ENCODE assay signal across 18 cellular contexts in the genomic region with DNA sequence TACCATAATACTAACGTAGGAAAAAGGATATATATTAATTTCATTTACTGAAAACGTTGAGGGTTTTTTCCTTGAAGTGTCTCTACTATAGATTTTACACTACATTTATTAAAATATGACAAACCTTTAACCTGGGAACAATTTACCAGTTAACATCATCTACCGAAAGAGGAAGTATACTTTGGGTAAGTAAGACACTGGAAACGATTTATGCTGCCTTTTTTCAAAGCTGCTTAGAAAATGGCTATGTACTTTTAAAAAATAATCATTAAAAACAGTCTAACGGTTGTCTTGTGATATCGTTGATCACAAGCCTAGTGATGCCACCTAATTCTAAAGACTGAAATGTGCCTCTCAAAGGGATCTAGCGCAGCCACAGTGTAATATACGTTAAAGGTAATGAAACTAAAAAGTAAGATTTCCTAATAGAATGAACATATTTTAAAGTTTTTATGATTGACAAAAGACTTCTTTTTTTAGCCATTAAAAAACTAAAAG. TPM values are rescaled to one million over a fixed set of nuclear protein-coding genes. Genes with fewer than 3 reads are reported as not detected.
DNase-seq lines count a peak whose midpoint lies in the region; ATAC-seq and TF ChIP-seq lines count a peak whose summit lies in the region.
"Had no signal": no experiment of that assay in that cellular context is flagged by ENCODE, and none has a peak within 500 bp of the region (broad histone marks: within the 10 kb centered on the region; RNA-seq: fewer than 3 reads in every experiment).

No MANE protein-coding gene starts in this region.

- H3K36me3 ChIP-seq in MG63 (no peaks in the 10 kb centered on the region), adipocyte (ENCODE audit: control insufficient read depth, insufficient read depth, low read length, severe bottlenecking) (no peaks in the 10 kb centered on the region), osteoblast (ENCODE audit: insufficient read depth, low read length) (no peaks in the 10 kb centered on the region), heart right ventricle (no peaks in the 10 kb centered on the region)
- H3K36me3 ChIP-seq: breast epithelium, gastroesophageal sphincter, transverse colon had no signal

- H3K9me3 ChIP-seq in MG63: no peaks in the 10 kb centered on the region
- no peaks in the 10 kb centered on the region for H3K9me3 ChIP-seq in adipocyte (ENCODE audit: control insufficient read depth, low read length)
- H3K9me3 ChIP-seq in osteoblast (ENCODE audit: low read depth, low read length): no peaks in the 10 kb centered on the region
- H3K9me3 ChIP-seq in heart right ventricle: no peaks in the 10 kb centered on the region
- H3K9me3 ChIP-seq: breast epithelium, gastroesophageal sphincter, transverse colon had no signal

- H3K27ac ChIP-seq in osteoblast (ENCODE audit: low read depth, low read length) (no peak overlapping the region), heart right ventricle (no peak overlapping the region)
- H3K27ac ChIP-seq: breast epithelium, epithelial cell of prostate, gastroesophageal sphincter, transverse colon had no signal

- H3K27me3 ChIP-seq in MG63: no peaks in the 10 kb centered on the region
- no peaks in the 10 kb centered on the region for H3K27me3 ChIP-seq in adipocyte (replicated peaks; ENCODE audit: control insufficient read depth, insufficient read depth, low read length)
- H3K27me3 ChIP-seq in osteoblast (ENCODE audit: insufficient read depth, low read length): no peaks in the 10 kb centered on the region
- H3K27me3 ChIP-seq in heart right ventricle: no peaks in the 10 kb centered on the region
- H3K27me3 ChIP-seq: breast epithelium, gastroesophageal sphincter, transverse colon had no signal

- WGBS in heart right ventricle, 2 donors: 88 to 90% methylated on average over 8 of the region's 8 CpGs

- ATAC-seq in heart right ventricle: no peak
- ATAC-seq in HG03108 (IDR thresholded peaks at IDR 0.05; ENCODE audit: unreplicated experiment): no peak
- ATAC-seq in HG03342 (IDR thresholded peaks at IDR 0.05; ENCODE audit: unreplicated experiment): no peak
- ATAC-seq: gastroesophageal sphincter, left lobe of liver had no signal

- TF ChIP-seq CTCF in GM12864 (IDR thresholded peaks at IDR 0.05; ENCODE audit: low read depth, low read length, missing control alignments) (no peak), osteoblast (IDR thresholded peaks at IDR 0.05; ENCODE audit: extremely low read depth, low read depth, low read length) (no peak), heart right ventricle (IDR thresholded peaks at IDR 0.05) (no peak)

- no peak overlapping the region for H2AFZ ChIP-seq in osteoblast (ENCODE audit: low read length)

- peak overlapping the region; percentile 68 for H3K4me2 ChIP-seq in osteoblast (ENCODE audit: insufficient read depth, low read length)

- intact Hi-C loops in heart right ventricle (cut with DNase I): loop anchor here in 3 of 10 donors (5.0 to 10.0 kb wide), 3 partner anchors 373 to 506 kb away; no protein-coding TSS in a partner anchor

- H4K20me1 ChIP-seq in osteoblast (ENCODE audit: insufficient read depth, low read length): peaks cover 19% of the 10 kb centered on the region

- peak overlapping the region; percentile 86 for H3K9ac ChIP-seq in adipocyte (ENCODE audit: low read length)

- H3K4me3 ChIP-seq in GM12864 (ENCODE audit: low read depth, low read length): peak overlapping the region; percentile 21; the same call in 1 of the 2 replicates
- peak overlapping the region; percentile 41 for H3K4me3 ChIP-seq in MG63
- H3K4me3 ChIP-seq in adipocyte (ENCODE audit: low read length): peak overlapping the region; percentile 77
- no peak overlapping the region for H3K4me3 ChIP-seq in osteoblast (ENCODE audit: insufficient read depth, low read length)
- H3K4me3 ChIP-seq in heart right ventricle: no peak overlapping the region
- H3K4me3 ChIP-seq: breast epithelium, gastroesophageal sphincter, transverse colon had no signal

- peaks cover 56% of the 10 kb centered on the region for H3K4me1 ChIP-seq in adipocyte (ENCODE audit: control insufficient read depth, insufficient read depth, low read length)
- H3K4me1 ChIP-seq in osteoblast (ENCODE audit: insufficient read depth, low read length): peaks cover 9% of the 10 kb centered on the region
- peaks cover 0 to 17% (median 7%) of the 10 kb centered on the region in 9 donors for H3K4me1 ChIP-seq in heart right ventricle
- H3K4me1 ChIP-seq: breast epithelium had no signal

- H3K79me2 ChIP-seq in osteoblast (ENCODE audit: insufficient read depth, low read length): peaks cover 25% of the 10 kb centered on the region

- no peak for DNase-seq in GM12864 (ENCODE audit: low read depth)
- DNase-seq in MG63: no peak
- DNase-seq in adipocyte (ENCODE audit: low read depth): no peak
- no peak for DNase-seq in osteoblast (ENCODE audit: insufficient read length, low spot score, missing footprints)
- DNase-seq in heart right ventricle: no peak
- no peak for DNase-seq in HPDE6-E6E7 (ENCODE audit: extremely low spot score)
- DNase-seq: activated naive CD8-positive, alpha-beta T cell treated with anti-CD3 and anti-CD28 coated beads for 36 hours; CD8-positive, alpha-beta memory T cell; DMS79; NCI-H2081; stimulated activated naive CD4-positive, alpha-beta T cell treated with Interleukin-2 at 50 U/mL for 16 hours; transverse colon had no signal

RNA-seq across cellular contexts. Expression of gene STX18, which starts 50.4 kb away (rescaled TPM):
- total RNA-seq in MG63 (2014; rRNA removed; shearing (Covaris generic); ENCODE audit: low replicate concordance): 20.2 and 38.3 TPM in 2 replicates
- total RNA-seq in osteoblast (23.9 and 26.2 TPM in 2 replicates), heart right ventricle (10 to 100 TPM; 13.5 to 22.5 (median 18.0) TPM)
- polyA plus RNA-seq in heart right ventricle: 10 to 100 TPM; 20.2 to 24.5 TPM

Comparison
In these comparisons a context has a peak if more than half of its experiments do, and no peak if none do; other contexts are left out.
1. H3K4me3 ChIP-seq: peak in GM12864 (single experiment), MG63 (single experiment) and adipocyte (single experiment); none in osteoblast (single experiment) and heart right ventricle (0 of 10).